In the genomic region with DNA sequence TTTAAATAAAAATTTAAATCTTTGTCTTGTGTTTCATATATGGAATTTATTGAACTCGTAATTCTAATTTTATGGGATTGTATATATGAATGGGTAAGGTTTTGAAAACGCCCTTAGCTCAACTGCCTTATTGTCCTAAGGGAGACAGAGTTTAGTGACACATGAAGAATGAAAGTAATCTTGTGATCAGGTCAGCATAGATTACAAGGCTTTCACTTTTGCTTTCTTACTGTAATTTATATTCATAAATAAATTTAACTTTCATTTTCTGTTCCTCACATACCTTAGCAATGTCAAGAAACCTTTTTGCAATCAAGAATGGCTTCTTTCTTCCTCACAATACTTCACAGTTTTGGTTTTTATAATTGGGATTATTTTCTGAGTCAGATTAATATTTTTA, we compare ENCODE assay signal across 10 cellular contexts. TPM values are rescaled to one million over a fixed set of nuclear protein-coding genes. Genes with fewer than 3 reads are reported as not detected.
A peak's percentile ranks its signal among the peaks of the same experiment; 100 is the strongest.
DNase-seq lines count a peak whose midpoint lies in the region; ATAC-seq lines count a peak whose summit lies in the region.
"Had no signal": no experiment of that assay in that cellular context is flagged by ENCODE, and none has a peak within 500 bp of the region (broad histone marks: within the 10 kb centered on the region; RNA-seq: fewer than 3 reads in every experiment).

No MANE protein-coding gene starts in this region.

- ATAC-seq in GM18520 (IDR thresholded peaks at IDR 0.05; ENCODE audit: unreplicated experiment): peak; percentile 97
- peak; percentile 92 for ATAC-seq in GM21515 (IDR thresholded peaks at IDR 0.05; ENCODE audit: unreplicated experiment)
- peak; percentile 96 for ATAC-seq in HG03378 (IDR thresholded peaks at IDR 0.05; ENCODE audit: unreplicated experiment)

- DNase-seq in lung microvascular endothelial cell (ENCODE audit: low read depth in 2 of 2) (peak; percentile 24 to 36), DMS 273 treated with DMSO at 0.1 percent for 48 hours (lab: John Stamatoyannopoulos, UW) (no peak), inferior parietal cortex (ENCODE audit: extremely low spot score) (no peak), NCI-H1694 (lab: John Stamatoyannopoulos, UW) (no peak), AG20443 (ENCODE audit: low spot score) (no peak)
- DNase-seq: midbrain, NCI-H2081 had no signal

RNA-seq across cellular contexts. Expression of gene KPNA5, which starts 14.4 kb away (rescaled TPM):
- total RNA-seq in lung microvascular endothelial cell: 5.2 and 14.5 TPM in 2 replicates

RNA-seq across cellular contexts. Expression of gene ZUP1, which starts 26.8 kb away (rescaled TPM):
- total RNA-seq in lung microvascular endothelial cell: 17.2 and 34.7 TPM in 2 replicates

Comparison
In these comparisons a context has a peak if more than half of its experiments do, and no peak if none do; other contexts are left out.
1. DNase-seq: peak in lung microvascular endothelial cell (2 of 2); none in DMS 273 treated with DMSO at 0.1 percent for 48 hours (single experiment), inferior parietal cortex (single experiment), NCI-H1694 (single experiment) and AG20443 (single experiment).
2. Peak in every context shown above with its lines, with median percentiles within 50 percentile points of each other: ATAC-seq.